In genomic region chr17:37713028-37713431, GRCh38 we compare ENCODE assay signal across 12 cellular contexts. TPM values are rescaled to one million over a fixed set of nuclear protein-coding genes. Genes with fewer than 3 reads are reported as not detected.
"Had no signal": no experiment of that assay in that cellular context is flagged by ENCODE, and none has a peak within 500 bp of the region (broad histone marks: within the 10 kb centered on the region; RNA-seq: fewer than 3 reads in every experiment).

No MANE protein-coding gene starts in this region.

- ATAC-seq: gastrocnemius medialis; heart right ventricle; left ventricle myocardium superior; stimulated activated effector memory CD8-positive, alpha-beta T cell treated with anti-CD3 and anti-CD28 coated beads, Interleukin-12 subunit alpha, Interleukin-12 subunit beta, amount 100 ng/mL, for 72 hours; T-cell had no signal

- DNase-seq: activated CD4-positive, alpha-beta T cell treated with anti-CD3 and anti-CD28 coated beads for 48 hours; activated naive CD4-positive, alpha-beta T cell treated with Interleukin-2 at 50 U/mL for 16 hours; caudate nucleus; effector CD4-positive, alpha-beta T cell; gastrocnemius medialis; heart right ventricle; left ventricle myocardium superior; T-cell; tibial artery had no signal

RNA-seq across cellular contexts. Expression of gene HNF1B, which starts 31.8 kb away (rescaled TPM):
- total RNA-seq: fibroblast of lung, gastrocnemius medialis, heart right ventricle, left ventricle myocardium superior, right atrium auricular region had no signal
